Comparison of ENCODE assay signal across 8 cellular contexts in genomic region chr6:165662041-165662491, GRCh38. TPM values are rescaled to one million over a fixed set of nuclear protein-coding genes. Genes with fewer than 3 reads are reported as not detected.
A peak's percentile ranks its signal among the peaks of the same experiment; 100 is the strongest.
DNase-seq lines count a peak whose midpoint lies in the region; ATAC-seq and TF ChIP-seq lines count a peak whose summit lies in the region.
"Had no signal": no experiment of that assay in that cellular context is flagged by ENCODE, and none has a peak within 500 bp of the region (broad histone marks: within the 10 kb centered on the region; RNA-seq: fewer than 3 reads in every experiment).

No MANE protein-coding gene starts in this region.

- DNase-seq in HT-29 (ENCODE audit: low spot score): peak; percentile 32
- no peak for DNase-seq in astrocyte of the cerebellum (ENCODE audit: low read depth)
- DNase-seq in kidney tubule cell (ENCODE audit: low spot score): peak; percentile 84
- no peak for DNase-seq in thoracic aorta (ENCODE audit: low spot score)
- no peak for DNase-seq in NCI-H524 treated with DMSO at 0.1 percent for 48 hours (lab: John Stamatoyannopoulos, UW)
- DNase-seq: stimulated activated CD4-positive, alpha-beta T cell treated with anti-CD3 and anti-CD28 coated beads, Interleukin-4, amount 100 ng/mL, for 1 hour had no signal

- peaks cover 18 to 33% of the 10 kb centered on the region in 2 donors for H3K4me1 ChIP-seq in thoracic aorta (ENCODE audit: control insufficient read depth in 1 of 2, low read depth in 2 of 2)

- TF ChIP-seq CTCF in astrocyte of the cerebellum (IDR thresholded peaks at IDR 0.05; ENCODE audit: low read depth, low read length, missing control alignments) (no peak), thoracic aorta (IDR thresholded peaks at IDR 0.05) (no peak)

- no peaks in the 10 kb centered on the region for H3K36me3 ChIP-seq in thoracic aorta

- ATAC-seq in thoracic aorta (ENCODE audit: insufficient number of reproducible peaks, low FRiP score, low read depth) (no peak), HG03571 (IDR thresholded peaks at IDR 0.05; ENCODE audit: unreplicated experiment) (no peak), HG03025 (IDR thresholded peaks at IDR 0.05; ENCODE audit: low FRiP score, unreplicated experiment) (no peak)

- H3K4me3 ChIP-seq in astrocyte of the cerebellum (ENCODE audit: low read depth, low read length) (peak overlapping the region; percentile 61), thoracic aorta (peak overlapping the region; percentile 80)

- H3K27me3 ChIP-seq in thoracic aorta (replicated peaks; ENCODE audit: insufficient read depth): no peaks in the 10 kb centered on the region

- in situ Hi-C loops in astrocyte of the cerebellum (cut with HindIII; ENCODE audit: low sequenced_read_pairs): no loop called here

- H3K9me3 ChIP-seq in thoracic aorta: no peaks in the 10 kb centered on the region

- H3K27ac ChIP-seq in thoracic aorta: no peak overlapping the region

RNA-seq across cellular contexts. Expression of gene PDE10A, which starts 1.0 kb away (rescaled TPM):
- 16.0 and 16.9 TPM in 2 replicates for total RNA-seq in HT-29 (2014; rRNA removed; shearing (Covaris generic))
- total RNA-seq in thoracic aorta: 10 to 100 TPM in 1 of 2 donors, 1 to 10 TPM in 1; 7.0 to 20.8 TPM

Comparison
In these comparisons a context has a peak if more than half of its experiments do, and no peak if none do; other contexts are left out.
1. DNase-seq: peak in HT-29 (single experiment) and kidney tubule cell (single experiment); none in astrocyte of the cerebellum (single experiment), thoracic aorta (single experiment) and NCI-H524 treated with DMSO at 0.1 percent for 48 hours (single experiment).